ENCODE assay signal across 11 cellular contexts in the genomic region with DNA sequence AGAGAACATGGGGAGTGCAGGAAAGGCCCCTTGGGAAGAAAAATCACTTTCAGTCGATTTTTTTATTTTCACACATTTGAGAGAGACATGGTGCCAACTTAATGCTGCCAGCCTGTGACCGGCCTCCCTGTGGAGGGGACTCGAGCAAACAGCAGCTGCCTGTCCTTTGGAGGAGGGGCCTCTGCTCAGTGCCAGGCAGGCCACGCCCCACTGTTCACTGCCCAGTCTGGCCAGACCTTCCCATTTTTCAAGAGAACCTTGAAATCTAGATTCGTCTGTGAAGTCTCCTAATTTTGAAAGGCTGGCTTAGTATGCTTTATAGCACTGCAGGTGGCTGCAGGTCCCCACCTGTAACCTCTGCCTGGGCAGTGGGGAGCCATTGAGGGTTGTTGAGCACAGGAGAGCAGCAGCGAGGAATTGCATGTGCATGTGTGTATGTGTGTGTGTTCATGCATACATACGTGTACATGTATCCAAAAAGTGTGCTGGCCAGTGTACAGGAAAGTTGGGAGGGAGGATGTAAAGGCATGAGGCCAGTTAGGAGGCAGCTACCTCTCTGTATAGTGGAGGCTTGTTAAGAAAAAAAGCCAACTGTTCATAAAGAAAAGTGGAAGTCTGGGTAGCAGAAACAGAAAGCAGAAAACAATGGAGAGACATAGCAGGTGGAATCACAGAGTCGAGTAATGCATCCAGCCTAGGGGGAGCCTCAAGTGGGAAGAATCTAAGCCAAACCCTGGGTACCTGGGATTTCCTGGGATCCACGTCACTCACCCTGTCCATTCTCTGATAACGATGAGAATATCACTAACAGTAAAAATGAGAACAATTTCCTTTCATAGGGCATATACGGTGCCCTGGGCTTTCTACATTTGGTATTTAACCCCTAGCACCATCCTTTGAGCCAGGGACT.
DNase-seq lines count a peak whose midpoint lies in the region; ATAC-seq and TF ChIP-seq lines count a peak whose summit lies in the region.
"Had no signal": no experiment of that assay in that cellular context is flagged by ENCODE, and none has a peak within 500 bp of the region (broad histone marks: within the 10 kb centered on the region; RNA-seq: fewer than 3 reads in every experiment).

No MANE protein-coding gene starts in this region.

- no peak overlapping the region for H3K4me3 ChIP-seq in spleen

- no peak overlapping the region for H3K4me3 Mint-ChIP-seq in T-helper 1 cell treated with Interleukin-12 subunit alpha and Interleukin-12 subunit beta and Interleukin-4 antibody, amounts not matched to agents 30 μg/mL and 1 μg/mL, for 36 hours

- intact Hi-C loops in spleen (cut with DNase I; ENCODE audit: low total_unique reads), result no loop called here

- 71 to 79% (median 76%) methylated on average over 11 of the region's 11 CpGs for WGBS in spleen, 5 donors

- H3K27me3 ChIP-seq in spleen (replicated peaks in 1 of 7), result no peaks in the 10 kb centered on the region

- no peak for ATAC-seq in GM18498 (IDR thresholded peaks at IDR 0.05; ENCODE audit: unreplicated experiment)

- TF ChIP-seq CTCF in RWPE1 (conservative IDR thresholded peaks at IDR 0.05; ENCODE audit: low read depth), result no peak
- no peak for TF ChIP-seq CTCF in spleen (IDR thresholded peaks at IDR 0.05 in 8 of 11, conservative IDR thresholded peaks at IDR 0.05 in 3 of 11)

- no peaks in the 10 kb centered on the region for H3K27me3 Mint-ChIP-seq in T-helper 1 cell treated with Interleukin-12 subunit alpha and Interleukin-12 subunit beta and Interleukin-4 antibody, amounts not matched to agents 30 μg/mL and 1 μg/mL, for 36 hours (ENCODE audit: low read depth)

- no peaks in the 10 kb centered on the region for H3K9me3 Mint-ChIP-seq in T-helper 1 cell treated with Interleukin-12 subunit alpha and Interleukin-12 subunit beta and Interleukin-4 antibody, amounts not matched to agents 30 μg/mL and 1 μg/mL, for 36 hours

- no peaks in the 10 kb centered on the region for H3K9me3 ChIP-seq in spleen

- no peak for DNase-seq in T-helper 1 cell
- DNase-seq in RWPE1 (ENCODE audit: low spot score), result no peak
- DNase-seq in iPS-NIHi11 (ENCODE audit: low spot score), result peak; percentile 9
- DNase-seq in spleen, result peak; percentile 74
- DNase-seq in ureter (ENCODE audit: low spot score), result no peak
- DNase-seq in NCI-H2107 treated with DMSO at 0.1 percent for 48 hours (lab: John Stamatoyannopoulos, UW; ENCODE audit: unreplicated experiment), result no peak
- DNase-seq: ACHN, activated T-cell treated with anti-CD3 and anti-CD28 coated beads for 4 hours, WERI-Rb-1 had no signal

- H3K4me1 ChIP-seq in spleen, result peaks cover 0 to 9% (median 0%) of the 10 kb centered on the region in 6 donors

- peaks cover 1% of the 10 kb centered on the region for H3K4me1 Mint-ChIP-seq in T-helper 1 cell treated with Interleukin-12 subunit alpha and Interleukin-12 subunit beta and Interleukin-4 antibody, amounts not matched to agents 30 μg/mL and 1 μg/mL, for 36 hours (ENCODE audit: low read depth)

- CTCF ChIA-PET in RWPE1 (lab: Yijun Ruan, JAX), result no interaction called here

- POLR2A ChIA-PET in RWPE1 (lab: Yijun Ruan, JAX; ENCODE audit: low non-redundant PET), result no interaction called here

- TF ChIP-seq POLR2A in spleen (IDR thresholded peaks at IDR 0.05), result no peak

- H3K27ac Mint-ChIP-seq in T-helper 1 cell treated with Interleukin-12 subunit alpha and Interleukin-12 subunit beta and Interleukin-4 antibody, amounts not matched to agents 30 μg/mL and 1 μg/mL, for 36 hours, result peak overlapping the region; percentile 7

- peaks cover 0 to 80% (median 57%) of the 10 kb centered on the region in 6 donors for H3K36me3 ChIP-seq in spleen
- H3K36me3 ChIP-seq: WERI-Rb-1 had no signal

- H3K27ac ChIP-seq in RWPE1 (peak overlapping the region; percentile 85), spleen (peak overlapping the region in 2 of 8 donors; percentile 18 to 56)
- H3K27ac ChIP-seq: WERI-Rb-1 had no signal

- H3K36me3 Mint-ChIP-seq in T-helper 1 cell treated with Interleukin-12 subunit alpha and Interleukin-12 subunit beta and Interleukin-4 antibody, amounts not matched to agents 30 μg/mL and 1 μg/mL, for 36 hours (ENCODE audit: low read depth), result peaks cover 14% of the 10 kb centered on the region

Comparison
In these comparisons a context has a peak if more than half of its experiments do, and no peak if none do; other contexts are left out.
1. DNase-seq: peak in iPS-NIHi11 (single experiment) and spleen (single experiment); none in T-helper 1 cell (0 of 5), RWPE1 (single experiment), ureter (single experiment) and NCI-H2107 treated with DMSO at 0.1 percent for 48 hours (single experiment).